14 cellular contexts compared by ENCODE assay signal in the genomic region with DNA sequence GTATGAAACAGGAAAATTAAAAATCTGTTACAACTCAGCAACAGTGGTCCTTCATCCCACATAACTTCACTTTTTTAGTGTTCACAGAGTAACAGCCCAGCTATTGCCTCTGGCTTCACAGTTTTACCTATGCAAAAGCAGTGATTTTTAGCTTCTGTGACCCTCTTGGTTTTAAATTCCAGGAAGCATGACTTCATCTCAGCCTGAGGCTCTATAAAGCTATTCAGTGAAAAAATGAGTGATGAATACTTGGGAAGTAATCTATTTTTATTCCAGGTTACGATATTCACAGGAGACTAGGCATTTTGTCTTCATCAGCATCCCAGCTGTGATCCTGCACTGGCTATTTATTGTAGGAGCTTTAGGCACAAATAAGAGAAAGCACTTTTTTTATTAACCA.
DNase-seq lines count a peak whose midpoint lies in the region; TF ChIP-seq lines count a peak whose summit lies in the region.
"Had no signal": no experiment of that assay in that cellular context is flagged by ENCODE, and none has a peak within 500 bp of the region (broad histone marks: within the 10 kb centered on the region; RNA-seq: fewer than 3 reads in every experiment).

No MANE protein-coding gene starts in this region.

- H3K4me3 Mint-ChIP-seq in Calu3 (ENCODE audit: low read depth, unreplicated experiment): peak overlapping the region; percentile 54
- no peak overlapping the region for H3K4me3 Mint-ChIP-seq in nephron
- H3K4me3 Mint-ChIP-seq: activated naive CD4-positive, alpha-beta T cell treated with anti-CD3 and anti-CD28 coated beads, Interleukin-2, amount 50 U/mL, for 24 hours; CD14-positive monocyte had no signal

- H3K36me3 Mint-ChIP-seq in Calu3 (ENCODE audit: insufficient read depth, unreplicated experiment) (peaks cover 9% of the 10 kb centered on the region), nephron (ENCODE audit: low read depth) (no peaks in the 10 kb centered on the region)
- H3K36me3 Mint-ChIP-seq: activated naive CD4-positive, alpha-beta T cell treated with anti-CD3 and anti-CD28 coated beads, Interleukin-2, amount 50 U/mL, for 24 hours; CD14-positive monocyte had no signal

- H3K79me2 ChIP-seq in Karpas-422 (ENCODE audit: low read length): no peaks in the 10 kb centered on the region

- H3K9ac ChIP-seq in Karpas-422 (ENCODE audit: low read length): peak overlapping the region; percentile 58

- no peaks in the 10 kb centered on the region for H4K20me1 ChIP-seq in Karpas-422 (ENCODE audit: insufficient read depth, low read depth, low read length)

- H3K36me3 ChIP-seq in Karpas-422 (ENCODE audit: insufficient read depth, low read length) (peaks cover 2% of the 10 kb centered on the region; the same call in 1 of the 2 replicates), testis (ENCODE audit: low read depth, missing control alignments) (no peaks in the 10 kb centered on the region)
- H3K36me3 ChIP-seq: colonic mucosa had no signal

- H3K27me3 ChIP-seq in Karpas-422 (ENCODE audit: low read length) (no peaks in the 10 kb centered on the region), testis (no peaks in the 10 kb centered on the region)
- H3K27me3 ChIP-seq: colonic mucosa had no signal

- H3K4me1 ChIP-seq in Karpas-422 (ENCODE audit: low read length) (peaks cover 74% of the 10 kb centered on the region), testis (no peaks in the 10 kb centered on the region)
- H3K4me1 ChIP-seq: colonic mucosa, psoas muscle had no signal

- intact Hi-C loops in Calu3 (cut with micrococcal nuclease; ENCODE audit: unreplicated experiment): loop anchor here (5.0 to 10.0 kb wide), 2 partner anchors 65 to 108 kb away; no protein-coding TSS in a partner anchor
- intact Hi-C loops in testis (cut with DNase I; ENCODE audit: low total_unique reads): no loop called here

- H3K27me3 Mint-ChIP-seq in Calu3 (ENCODE audit: unreplicated experiment) (no peaks in the 10 kb centered on the region), nephron (ENCODE audit: low read depth) (no peaks in the 10 kb centered on the region)

- peak overlapping the region; percentile 67 for H3K4me2 ChIP-seq in Karpas-422 (ENCODE audit: low read depth, low read length, poor library complexity, severe bottlenecking)

- DNase-seq in Calu3: no peak
- DNase-seq in Karpas-422: peak; percentile 80
- peak; percentile 47 for DNase-seq in dedifferentiated amniotic fluid mesenchymal stem cell (ENCODE audit: extremely low spot score)
- DNase-seq in AML-193 (lab: John Stamatoyannopoulos, UW): no peak
- no peak for DNase-seq in medulla oblongata (ENCODE audit: extremely low spot score)
- no peak for DNase-seq in stimulated activated CD8-positive, alpha-beta memory T cell treated with anti-CD3 and anti-CD28 coated beads, Interleukin-4, amount 100 ng/mL, for 48 hours
- DNase-seq in testis: no peak
- DNase-seq: activated CD4-positive, CD25-positive, alpha-beta regulatory T cell; colonic mucosa; NCI-H2081 treated with DMSO at 0.1 percent for 48 hours; psoas muscle had no signal

- TF ChIP-seq CTCF in Calu3 (IDR thresholded peaks at IDR 0.05; ENCODE audit: unreplicated experiment) (no peak), nephron (IDR thresholded peaks at IDR 0.05; ENCODE audit: unreplicated experiment in 3 of 3) (no peak), testis (IDR thresholded peaks at IDR 0.05) (no peak)

- H3K27ac ChIP-seq in Karpas-422 (ENCODE audit: low read length) (peak overlapping the region; percentile 89), testis (no peak overlapping the region)
- H3K27ac ChIP-seq: colonic mucosa, psoas muscle had no signal

- H3K4me3 ChIP-seq in Karpas-422 (ENCODE audit: low read length) (peak overlapping the region; percentile 41), testis (no peak overlapping the region)
- H3K4me3 ChIP-seq: colonic mucosa, psoas muscle had no signal

- H2AFZ ChIP-seq in Karpas-422 (ENCODE audit: low read length): peak overlapping the region; percentile 6; the same call in 1 of the 2 replicates

- H3K27ac Mint-ChIP-seq in Calu3 (ENCODE audit: unreplicated experiment) (peak overlapping the region; percentile 78), nephron (peak overlapping the region; percentile 8 to 78 (median 65))
- H3K27ac Mint-ChIP-seq: activated naive CD4-positive, alpha-beta T cell treated with anti-CD3 and anti-CD28 coated beads, Interleukin-2, amount 50 U/mL, for 24 hours; CD14-positive monocyte had no signal

- H3K9me3 ChIP-seq in Karpas-422 (ENCODE audit: low read length) (no peaks in the 10 kb centered on the region), testis (no peaks in the 10 kb centered on the region)
- H3K9me3 ChIP-seq: colonic mucosa, psoas muscle had no signal

- TF ChIP-seq POLR2A in testis (IDR thresholded peaks at IDR 0.05): no peak

- H3K4me1 Mint-ChIP-seq in Calu3 (ENCODE audit: low read depth, unreplicated experiment): peaks cover 56% of the 10 kb centered on the region
- H3K4me1 Mint-ChIP-seq in nephron: peaks cover 34% of the 10 kb centered on the region
- H3K4me1 Mint-ChIP-seq: activated naive CD4-positive, alpha-beta T cell treated with anti-CD3 and anti-CD28 coated beads, Interleukin-2, amount 50 U/mL, for 24 hours; CD14-positive monocyte had no signal

- no peaks in the 10 kb centered on the region for H3K9me2 ChIP-seq in Karpas-422 (replicated peaks; ENCODE audit: insufficient read depth, low read length)

- H3K9me3 Mint-ChIP-seq in Calu3 (ENCODE audit: low read depth, unreplicated experiment) (no peaks in the 10 kb centered on the region), nephron (no peaks in the 10 kb centered on the region)
- H3K9me3 Mint-ChIP-seq: activated naive CD4-positive, alpha-beta T cell treated with anti-CD3 and anti-CD28 coated beads, Interleukin-2, amount 50 U/mL, for 24 hours had no signal

- BruUV-seq in Calu3 (replicated peaks; lab: Mats Ljungman, UMichigan): no TSS peak

- WGBS in testis, 2 donors: 48 to 63% methylated on average over 1 of the region's 1 CpG

- CTCF ChIA-PET in Calu3 (lab: Charles Lee): interaction anchor here (3.6 kb wide), 1 partner anchor 200 kb away, joined by 23 read pairs; no protein-coding TSS in a partner anchor

Comparison
In these comparisons a context has a peak if more than half of its experiments do, and no peak if none do; other contexts are left out.
1. DNase-seq: peak in Karpas-422 (single experiment) and dedifferentiated amniotic fluid mesenchymal stem cell (single experiment); none in Calu3 (single experiment), AML-193 (0 of 2), medulla oblongata (single experiment), stimulated activated CD8-positive, alpha-beta memory T cell treated with anti-CD3 and anti-CD28 coated beads, Interleukin-4, amount 100 ng/mL, for 48 hours (single experiment) and testis (single experiment).